Comparison of ENCODE assay signal across 12 cellular contexts in the genomic region with DNA sequence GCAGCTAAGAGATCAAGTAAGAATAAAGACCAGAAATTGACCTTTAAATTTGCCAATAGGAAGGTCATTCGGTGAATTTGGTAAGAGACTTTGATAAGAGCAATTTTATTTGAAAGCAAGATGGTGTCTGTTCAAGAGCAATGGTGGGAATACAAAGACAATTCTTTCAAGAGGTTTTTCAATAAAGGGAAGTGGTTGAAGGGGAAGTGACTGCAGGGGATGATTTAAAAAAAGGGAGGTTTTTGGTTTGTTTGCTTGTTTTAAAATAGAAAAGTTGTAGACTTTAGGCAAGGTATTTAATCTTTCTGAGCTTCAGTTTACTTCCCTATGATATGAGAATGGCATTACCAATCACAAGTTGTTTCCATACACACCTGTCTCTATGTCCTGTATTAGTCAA.
"Had no signal": no experiment of that assay in that cellular context is flagged by ENCODE, and none has a peak within 500 bp of the region (broad histone marks: within the 10 kb centered on the region; RNA-seq: fewer than 3 reads in every experiment).

No MANE protein-coding gene starts in this region.

- H3K9me3 ChIP-seq: esophagus muscularis mucosa, thyroid gland had no signal

- H3K4me3 ChIP-seq: cardiac muscle cell, esophagus muscularis mucosa, lung, thyroid gland had no signal

- DNase-seq: activated B cell treated with CpG ODN at 0.5 μM for 24 hours; activated CD4-positive, alpha-beta T cell treated with anti-CD3 and anti-CD28 coated beads, Interleukin-2, amount 10 ng/mL, durations not matched to agents 7 days and 5 days; activated CD8-positive, alpha-beta memory T cell treated with anti-CD3 and anti-CD28 coated beads for 24 hours; activated naive CD4-positive, alpha-beta T cell treated with anti-CD3 and anti-CD28 coated beads for 36 hours; glutamatergic neuron; immature natural killer cell; left cardiac atrium; thyroid gland had no signal

- H3K27ac ChIP-seq: cardiac muscle cell, esophagus muscularis mucosa, thyroid gland had no signal

- H3K36me3 ChIP-seq: cardiac muscle cell, esophagus muscularis mucosa, thyroid gland had no signal

- H3K27me3 ChIP-seq: esophagus muscularis mucosa, thyroid gland had no signal

- ATAC-seq: left cardiac atrium; naive thymus-derived CD4-positive, alpha-beta T cell had no signal

- H3K4me1 ChIP-seq: thyroid gland had no signal
